In genomic region chr14:55942826-55943225, GRCh38 we compare ENCODE assay signal across 30 cellular contexts.
"Had no signal": no experiment of that assay in that cellular context is flagged by ENCODE, and none has a peak within 500 bp of the region (broad histone marks: within the 10 kb centered on the region; RNA-seq: fewer than 3 reads in every experiment).

No MANE protein-coding gene starts in this region.

- DNase-seq: activated B cell treated with CpG ODN at 0.5 μM for 24 hours; activated CD4-positive, alpha-beta T cell treated with anti-CD3 and anti-CD28 coated beads for 48 hours; activated CD4-positive, alpha-beta T cell treated with anti-CD3 and anti-CD28 coated beads, Interleukin-2, amount 50 U/mL, for 1 hour; activated CD4-positive, alpha-beta T cell treated with anti-CD3 and anti-CD28 coated beads, Interleukin-2, amount 50 U/mL, for 48 hours; activated CD8-positive, alpha-beta memory T cell treated with anti-CD3 and anti-CD28 coated beads for 24 hours; activated CD8-positive, alpha-beta T cell treated with anti-CD3 and anti-CD28 coated beads for 36 hours; activated effector memory CD4-positive, alpha-beta T cell treated with Interleukin-2 at 50 U/mL for 16 hours; activated gamma-delta T cell treated with Interleukin-2 at 50 U/mL for 16 hours; activated naive CD4-positive, alpha-beta T cell treated with anti-CD3 and anti-CD28 coated beads, Interleukin-2, amount 50 U/mL, for 16 hours; activated naive CD4-positive, alpha-beta T cell treated with Interleukin-2 at 50 U/mL for 16 hours; activated T-cell treated with anti-CD3 and anti-CD28 coated beads, Interleukin-2, amount 50 U/mL, for 4 hours; amniotic stem cell; anterior cingulate cortex; brain microvascular endothelial cell; dorsolateral prefrontal cortex; effector memory CD4-positive, alpha-beta T cell; erythroblast; foreskin keratinocyte; gastrocnemius medialis; glutamatergic neuron; heart left ventricle; T-helper 2 cell had no signal

- H3K79me2 ChIP-seq: hepatocyte had no signal

- H3K4me3 Mint-ChIP-seq: activated B cell treated with CpG ODN at 0.5 μM for 24 hours; activated CD8-positive, alpha-beta T cell treated with anti-CD3 and anti-CD28 coated beads for 36 hours; activated naive CD8-positive, alpha-beta T cell; activated T-cell treated with anti-CD3 and anti-CD28 coated beads, Interleukin-2, amount 50 U/mL, for 4 hours; activated T-helper 17 cell treated with anti-CD3 and anti-CD28 coated beads, Interleukin-2, amount 50 U/mL, for 72 hours; central memory CD8-positive, alpha-beta T cell; dendritic cell treated with granulocyte-macrophage colony-stimulating factor and Interleukin-4, amounts not matched to agents 40 ng/mL and 50 ng/mL, for 4 days had no signal

- H3K36me3 ChIP-seq: brain microvascular endothelial cell, esophagus muscularis mucosa, gastrocnemius medialis, heart left ventricle had no signal

- H3K4me2 ChIP-seq: hepatocyte had no signal

- H3K27ac ChIP-seq: brain microvascular endothelial cell, coronary artery, dorsolateral prefrontal cortex, esophagus muscularis mucosa, foreskin keratinocyte, gastrocnemius medialis, heart left ventricle, hepatocyte had no signal

- H3K4me3 ChIP-seq: coronary artery, dorsolateral prefrontal cortex, esophagus muscularis mucosa, gastrocnemius medialis, heart left ventricle, hepatocyte had no signal

- H3K27me3 ChIP-seq: brain microvascular endothelial cell, dorsolateral prefrontal cortex, esophagus muscularis mucosa, gastrocnemius medialis, heart left ventricle, hepatocyte had no signal

- H3K36me3 Mint-ChIP-seq: activated naive CD8-positive, alpha-beta T cell had no signal

- H3K27me3 Mint-ChIP-seq: dendritic cell treated with granulocyte-macrophage colony-stimulating factor and Interleukin-4, amounts not matched to agents 40 ng/mL and 50 ng/mL, for 4 days had no signal

- H3K4me1 ChIP-seq: foreskin keratinocyte, gastrocnemius medialis had no signal

- H3K4me1 Mint-ChIP-seq: activated B cell treated with CpG ODN at 0.5 μM for 24 hours; activated T-helper 17 cell treated with anti-CD3 and anti-CD28 coated beads, Interleukin-2, amount 50 U/mL, for 72 hours; central memory CD8-positive, alpha-beta T cell had no signal

- ATAC-seq: activated CD4-positive, CD25-positive, alpha-beta regulatory T cell treated with anti-CD3 and anti-CD28 coated beads, Interleukin-2, amount 50 U/mL, for 24 hours; activated CD8-positive, alpha-beta T cell treated with anti-CD3 and anti-CD28 coated beads for 36 hours; activated T-cell treated with anti-CD3 and anti-CD28 coated beads, Interleukin-2, amount 50 U/mL, for 4 hours; activated T-helper 17 cell treated with anti-CD3 and anti-CD28 coated beads, Interleukin-2, amount 50 U/mL, for 72 hours; foreskin keratinocyte; gastrocnemius medialis; heart left ventricle had no signal

- H3K9me3 ChIP-seq: esophagus muscularis mucosa, gastrocnemius medialis had no signal

- H3K27ac Mint-ChIP-seq: activated B cell treated with CpG ODN at 0.5 μM for 24 hours; activated CD8-positive, alpha-beta T cell treated with anti-CD3 and anti-CD28 coated beads for 36 hours; activated naive CD8-positive, alpha-beta T cell; activated T-helper 17 cell treated with anti-CD3 and anti-CD28 coated beads, Interleukin-2, amount 50 U/mL, for 72 hours; dendritic cell treated with granulocyte-macrophage colony-stimulating factor and Interleukin-4, amounts not matched to agents 40 ng/mL and 50 ng/mL, for 4 days had no signal

- H3K9me3 Mint-ChIP-seq: activated CD8-positive, alpha-beta T cell treated with anti-CD3 and anti-CD28 coated beads for 36 hours; activated T-helper 17 cell treated with anti-CD3 and anti-CD28 coated beads, Interleukin-2, amount 50 U/mL, for 72 hours; central memory CD8-positive, alpha-beta T cell; dendritic cell treated with granulocyte-macrophage colony-stimulating factor and Interleukin-4, amounts not matched to agents 40 ng/mL and 50 ng/mL, for 4 days had no signal

- H2AFZ ChIP-seq: hepatocyte had no signal
